In the genomic region with DNA sequence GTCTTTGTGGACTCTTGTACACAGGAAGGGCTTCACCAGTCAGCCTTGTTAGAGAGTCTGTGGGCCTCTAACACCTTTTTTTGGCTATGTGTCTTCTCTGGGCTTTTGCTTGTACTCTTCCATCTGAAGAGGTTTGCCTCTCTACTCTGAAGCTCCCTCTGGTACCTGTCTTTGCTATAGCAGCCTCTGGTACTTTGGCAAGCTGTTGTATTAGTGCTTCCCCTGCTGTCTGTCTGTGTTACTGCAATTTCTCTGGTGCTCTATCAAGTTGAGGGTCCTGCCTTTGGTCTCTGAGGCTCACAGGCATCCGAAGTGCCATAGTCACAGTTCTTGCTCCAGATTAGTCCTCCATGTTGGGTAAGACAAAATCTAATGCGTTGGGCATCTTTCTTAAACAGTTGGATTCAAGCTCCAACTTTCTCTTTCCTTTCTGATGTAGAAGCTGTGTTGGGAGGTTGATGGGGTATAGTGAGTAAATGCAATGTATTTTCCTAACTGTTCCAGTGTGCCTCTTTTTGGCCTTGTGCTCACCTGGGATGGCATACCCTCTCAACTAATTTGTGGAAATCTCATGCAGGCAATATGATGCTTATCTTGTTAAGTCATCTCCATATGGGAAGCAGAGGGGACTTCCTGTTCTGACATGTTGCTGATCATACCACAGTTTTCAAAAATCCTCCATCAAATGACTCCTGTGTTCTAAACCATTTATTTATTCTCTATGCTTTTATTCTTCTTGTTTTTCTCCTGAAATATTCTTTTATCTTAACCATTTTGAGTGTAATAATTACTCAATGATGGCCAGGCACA, we compare ENCODE assay signal across 8 cellular contexts.
A peak's percentile ranks its signal among the peaks of the same experiment; 100 is the strongest.
DNase-seq lines count a peak whose midpoint lies in the region; ATAC-seq and TF ChIP-seq lines count a peak whose summit lies in the region.

No MANE protein-coding gene starts in this region.

- no peak overlapping the region for H3K4ac ChIP-seq in mesenchymal stem cell (ENCODE audit: low read depth in 1 of 2, low read length in 2 of 2)

- H3K4me3 ChIP-seq in BJ (ENCODE audit: low read depth, low read length) (no peak overlapping the region), Peyer's patch (no peak overlapping the region), cardiac fibroblast (replicated peaks in 1 of 2; ENCODE audit: low read depth in 2 of 2, low read length in 2 of 2) (no peak overlapping the region), mesenchymal stem cell (ENCODE audit: insufficient read depth in 1 of 2, low read depth in 1 of 2, low read length in 2 of 2) (no peak overlapping the region)

- H2AK5ac ChIP-seq in mesenchymal stem cell (ENCODE audit: low read length, severe bottlenecking), result no peak overlapping the region

- H2BK120ac ChIP-seq in mesenchymal stem cell (ENCODE audit: low read depth, low read length), result no peak overlapping the region

- H4K91ac ChIP-seq in mesenchymal stem cell (ENCODE audit: low read length), result no peak overlapping the region

- H3K4me1 ChIP-seq in Peyer's patch (no peaks in the 10 kb centered on the region), mesenchymal stem cell (ENCODE audit: control insufficient read depth, insufficient read depth, low read depth, low read length) (peaks cover 1% of the 10 kb centered on the region)

- no peak overlapping the region for H3K14ac ChIP-seq in mesenchymal stem cell (ENCODE audit: low read length in 2 of 2)

- WGBS in mesenchymal stem cell, result 78% methylated on average over 2 of the region's 2 CpGs

- H3K9ac ChIP-seq in mesenchymal stem cell (ENCODE audit: low read length), result no peak overlapping the region

- TF ChIP-seq POLR2A in Peyer's patch (IDR thresholded peaks at IDR 0.05), result no peak

- DNase-seq in BJ (ENCODE audit: low read depth) (no peak), Peyer's patch (no peak), cardiac fibroblast (ENCODE audit: low read depth in 2 of 2) (peak; percentile 57 to 65), mesenchymal stem cell (peak; percentile 47), DMS79 (lab: John Stamatoyannopoulos, UW) (no peak)

- no peak overlapping the region for H2BK5ac ChIP-seq in mesenchymal stem cell (ENCODE audit: low read depth, low read length, poor library complexity, severe bottlenecking)

- H3K18ac ChIP-seq in mesenchymal stem cell (ENCODE audit: low read depth in 1 of 2, low read length in 2 of 2), result no peak overlapping the region

- peaks cover 18% of the 10 kb centered on the region for H3K79me1 ChIP-seq in mesenchymal stem cell (replicated peaks; ENCODE audit: low read length, poor library complexity, severe bottlenecking)

- no peak overlapping the region for H2AFZ ChIP-seq in mesenchymal stem cell (ENCODE audit: low read depth, low read length)

- POLR2A ChIA-PET in BJ (lab: Charles Lee), result no interaction called here

- H3K36me3 ChIP-seq in BJ (ENCODE audit: control insufficient read depth, insufficient read depth, low read length) (peaks cover 3% of the 10 kb centered on the region; the same call in 1 of the 2 replicates), Peyer's patch (peaks cover 0 to 62% (median 0%) of the 10 kb centered on the region in 3 donors), mesenchymal stem cell (ENCODE audit: control insufficient read depth in 1 of 2, insufficient read depth in 2 of 2, low read depth in 1 of 2, low read length in 2 of 2) (peaks cover 13 to 86% of the 10 kb centered on the region in 2 experiments)

- CTCF ChIA-PET in BJ (lab: Yijun Ruan, JAX), result interaction anchor here (0.6 to 1.5 kb wide), 11 partner anchors 9 to 217 kb away, joined by 3 to 11 read pairs (median 4); no protein-coding TSS in a partner anchor

- TF ChIP-seq CTCF in BJ (IDR thresholded peaks at IDR 0.05; ENCODE audit: insufficient read depth, low read depth, low read length), result peak; percentile 48
- peak; percentile 66 for TF ChIP-seq CTCF in GM12874 (IDR thresholded peaks at IDR 0.05; ENCODE audit: insufficient read depth, low read depth, low read length)
- peak in 5 of 6 experiments; percentile 20 to 71 (median 60) for TF ChIP-seq CTCF in Peyer's patch (IDR thresholded peaks at IDR 0.05)
- TF ChIP-seq CTCF in cardiac fibroblast (IDR thresholded peaks at IDR 0.05; ENCODE audit: low read depth, low read length), result peak; percentile 78

- H4K8ac ChIP-seq in mesenchymal stem cell (ENCODE audit: low read length), result peak overlapping the region; percentile 27

- H3K27ac ChIP-seq in Peyer's patch, result no peak overlapping the region
- no peak overlapping the region for H3K27ac ChIP-seq in mesenchymal stem cell (ENCODE audit: low read length, poor library complexity, severe bottlenecking)

- H2BK12ac ChIP-seq in mesenchymal stem cell (ENCODE audit: low read length in 2 of 2), result no peak overlapping the region

- no peaks in the 10 kb centered on the region for H3K9me3 ChIP-seq in Peyer's patch
- H3K9me3 ChIP-seq in mesenchymal stem cell (ENCODE audit: control insufficient read depth, low read length), result peaks cover 4% of the 10 kb centered on the region

- no peak overlapping the region for H3K23ac ChIP-seq in mesenchymal stem cell (ENCODE audit: low read length in 2 of 2)

- ATAC-seq in HG03565 (IDR thresholded peaks at IDR 0.05; ENCODE audit: unreplicated experiment) (peak; percentile 72), HG02840 (IDR thresholded peaks at IDR 0.05; ENCODE audit: low FRiP score, unreplicated experiment) (no peak)

- no peak overlapping the region for H3K4me2 ChIP-seq in mesenchymal stem cell (ENCODE audit: low read length, poor library complexity, severe bottlenecking)

- no peaks in the 10 kb centered on the region for H3K27me3 ChIP-seq in BJ (ENCODE audit: control insufficient read depth, insufficient read depth, low read length)
- no peaks in the 10 kb centered on the region for H3K27me3 ChIP-seq in Peyer's patch
- H3K27me3 ChIP-seq in mesenchymal stem cell (ENCODE audit: control insufficient read depth in 1 of 2, insufficient read depth in 1 of 2, low read length in 2 of 2), result no peaks in the 10 kb centered on the region

- H2BK15ac ChIP-seq in mesenchymal stem cell (ENCODE audit: low read depth, poor library complexity, severe bottlenecking), result no peak overlapping the region

Comparison
In these comparisons a context has a peak if more than half of its experiments do, and no peak if none do; other contexts are left out.
1. DNase-seq: peak in cardiac fibroblast (2 of 2) and mesenchymal stem cell (single experiment); none in BJ (single experiment), Peyer's patch (0 of 3) and DMS79 (single experiment).
2. Peak in every context shown above with its lines, with median percentiles within 50 percentile points of each other: CTCF ChIP-seq.